In genomic region chr10:103458720-103459119, GRCh38 we compare ENCODE assay signal across 11 cellular contexts. TPM values are rescaled to one million over a fixed set of nuclear protein-coding genes. Genes with fewer than 3 reads are reported as not detected.
DNase-seq lines count a peak whose midpoint lies in the region; ATAC-seq, FAIRE-seq and TF ChIP-seq lines count a peak whose summit lies in the region.
"Had no signal": no experiment of that assay in that cellular context is flagged by ENCODE, and none has a peak within 500 bp of the region (broad histone marks: within the 10 kb centered on the region; RNA-seq: fewer than 3 reads in every experiment).

Gene CALHM1, minus strand, starts transcription at chr10:103458900. Its CDS starts 149 bp downstream, at chr10:103458751.

- H3K27me3 ChIP-seq in lower lobe of right lung (ENCODE audit: low read depth) (no peaks in the 10 kb centered on the region), prostate gland (replicated peaks; ENCODE audit: insufficient read depth) (no peaks in the 10 kb centered on the region)
- H3K27me3 ChIP-seq: body of pancreas had no signal

- WGBS in prostate gland = 62% methylated on average over 9 of the region's 9 CpGs

- TF ChIP-seq CTCF in GM12864 (IDR thresholded peaks at IDR 0.05; ENCODE audit: low read depth, low read length, missing control alignments) (no peak), epithelial cell of esophagus (IDR thresholded peaks at IDR 0.05; ENCODE audit: insufficient read depth, low read depth, low read length, missing control alignments) (no peak), kidney (IDR thresholded peaks at IDR 0.05; ENCODE audit: borderline replicate concordance, extremely low read depth, insufficient read depth) (no peak), lower lobe of right lung (IDR thresholded peaks at IDR 0.05) (no peak), prostate gland (IDR thresholded peaks at IDR 0.05) (no peak)

- H3K27ac ChIP-seq in kidney (ENCODE audit: low read depth in 2 of 2, low read length in 2 of 2) = no peak within 1 kb of the TSS
- H3K27ac ChIP-seq in lower lobe of right lung = no peak within 1 kb of the TSS
- no peak within 1 kb of the TSS for H3K27ac ChIP-seq in prostate gland
- H3K27ac ChIP-seq: body of pancreas had no signal

- FAIRE-seq in kidney (lab: Jason Lieb, UNC) = no peak

- no peak within 1 kb of the TSS for H3K9ac ChIP-seq in kidney (ENCODE audit: low read length in 2 of 2)

- H3K9me3 ChIP-seq in kidney (ENCODE audit: control insufficient read depth in 1 of 2, low read length in 2 of 2) (no peaks in the 10 kb centered on the region), lower lobe of right lung (no peaks in the 10 kb centered on the region), prostate gland (no peaks in the 10 kb centered on the region)
- H3K9me3 ChIP-seq: body of pancreas had no signal

- peak; percentile 39 for DNase-seq in GM12864 (ENCODE audit: low read depth)
- DNase-seq in NCI-H146 (lab: John Stamatoyannopoulos, UW) = peak; percentile 85
- DNase-seq in epithelial cell of esophagus (ENCODE audit: low read depth) = peak; percentile 13
- no peak for DNase-seq in kidney
- no peak for DNase-seq in lower lobe of right lung
- no peak for DNase-seq in SIG-M5 (lab: John Stamatoyannopoulos, UW)
- no peak for DNase-seq in prostate gland (ENCODE audit: low spot score)
- DNase-seq: body of pancreas had no signal

- intact Hi-C loops in kidney (cut with DNase I) (no loop called here), lower lobe of right lung (cut with DNase I) (no loop called here), prostate gland (cut with DNase I) (no loop called here)

- no peak for TF ChIP-seq POLR2A in prostate gland (IDR thresholded peaks at IDR 0.05)

- H3K4me3 ChIP-seq in GM12864 (ENCODE audit: low read depth, low read length) (no peak within 1 kb of the TSS), epithelial cell of esophagus (ENCODE audit: low read length) (no peak within 1 kb of the TSS), kidney (ENCODE audit: low read length in 2 of 2) (no peak within 1 kb of the TSS), lower lobe of right lung (no peak within 1 kb of the TSS), prostate gland (no peak within 1 kb of the TSS)
- H3K4me3 ChIP-seq: body of pancreas had no signal

- peak; percentile 74 for ATAC-seq in GM21447 (IDR thresholded peaks at IDR 0.05; ENCODE audit: unreplicated experiment)
- no peak for ATAC-seq in lower lobe of right lung
- ATAC-seq: body of pancreas had no signal

- H3K4me1 ChIP-seq in kidney (ENCODE audit: control insufficient read depth in 1 of 2, insufficient read depth in 1 of 2, low read depth in 1 of 2, low read length in 2 of 2) = no peaks in the 10 kb centered on the region
- no peaks in the 10 kb centered on the region for H3K4me1 ChIP-seq in lower lobe of right lung
- H3K4me1 ChIP-seq in prostate gland (replicated peaks) = no peaks in the 10 kb centered on the region
- H3K4me1 ChIP-seq: body of pancreas had no signal

- no peaks in the 10 kb centered on the region for H3K36me3 ChIP-seq in kidney (ENCODE audit: control insufficient read depth in 1 of 2, insufficient read depth in 2 of 2, low read length in 2 of 2)
- H3K36me3 ChIP-seq in lower lobe of right lung = no peaks in the 10 kb centered on the region
- no peaks in the 10 kb centered on the region for H3K36me3 ChIP-seq in prostate gland

RNA-seq across cellular contexts. Expression of gene CALHM1, which starts in this region (rescaled TPM):
- total RNA-seq in kidney = not detected
- polyA plus RNA-seq in kidney (ENCODE audit: insufficient read depth, low read depth, low replicate concordance) = not detected
- total RNA-seq in lower lobe of right lung = 0.15 TPM
- total RNA-seq in prostate gland = not detected
- total RNA-seq: body of pancreas, kidney epithelial cell, SK-MEL-5 had no signal

Comparison
In these comparisons a context has a peak if more than half of its experiments do, and no peak if none do; other contexts are left out.
1. DNase-seq: peak in GM12864 (single experiment), NCI-H146 (single experiment) and epithelial cell of esophagus (single experiment); none in kidney (single experiment), lower lobe of right lung (single experiment), SIG-M5 (single experiment) and prostate gland (single experiment).